Comparison of ENCODE assay signal across 8 cellular contexts in genomic region chr6:90537723-90538407, GRCh38. TPM values are rescaled to one million over a fixed set of nuclear protein-coding genes. Genes with fewer than 3 reads are reported as not detected.
DNase-seq lines count a peak whose midpoint lies in the region; ATAC-seq and TF ChIP-seq lines count a peak whose summit lies in the region.

No MANE protein-coding gene starts in this region.

- H3K9me3 ChIP-seq in SK-N-MC (ENCODE audit: low read depth, low read length) (no peaks in the 10 kb centered on the region), lower lobe of right lung (no peaks in the 10 kb centered on the region)

- no peak overlapping the region for H3K9ac ChIP-seq in SK-N-MC (ENCODE audit: insufficient read length)

- no peaks in the 10 kb centered on the region for H3K27me3 ChIP-seq in lower lobe of right lung (ENCODE audit: low read depth)

- H3K27ac ChIP-seq in SK-N-MC: peak overlapping the region; percentile 47; the same call in 1 of the 2 replicates
- no peak overlapping the region for H3K27ac ChIP-seq in lower lobe of right lung

- intact Hi-C loops in lower lobe of right lung (cut with DNase I): no loop called here

- H3K36me3 ChIP-seq in SK-N-MC (ENCODE audit: insufficient read depth, low read length) (peaks cover 29% of the 10 kb centered on the region), lower lobe of right lung (peaks cover 49% of the 10 kb centered on the region)

- no peak overlapping the region for H3K4me3 ChIP-seq in SK-N-MC
- H3K4me3 ChIP-seq in lower lobe of right lung: no peak overlapping the region

- peak; percentile 69 for ATAC-seq in HG02642 (IDR thresholded peaks at IDR 0.05; ENCODE audit: poor library complexity, unreplicated experiment)
- peak; percentile 58 to 66 for ATAC-seq in lower lobe of right lung
- ATAC-seq in GM18907 (IDR thresholded peaks at IDR 0.05; ENCODE audit: unreplicated experiment): no peak

- TF ChIP-seq CTCF in lower lobe of right lung (IDR thresholded peaks at IDR 0.05): no peak

- DNase-seq in GF-D8 (lab: John Stamatoyannopoulos, UW): peak; percentile 96
- no peak for DNase-seq in SK-N-MC (ENCODE audit: low read depth, low spot score)
- no peak for DNase-seq in lower lobe of right lung
- DNase-seq in GM19240 (ENCODE audit: insufficient read length, low spot score): no peak
- no peak for DNase-seq in cerebellum (ENCODE audit: low spot score)
- no peak for DNase-seq in activated CD4-positive, alpha-beta T cell treated with anti-CD3 and anti-CD28 coated beads for 4 hours

- peaks cover 23% of the 10 kb centered on the region for H3K4me1 ChIP-seq in lower lobe of right lung

RNA-seq across cellular contexts. Expression of gene MAP3K7, which starts 49.0 kb away (rescaled TPM):
- total RNA-seq in lower lobe of right lung (22.0 TPM), cerebellum (55.4 TPM)
